ENCODE assay signal across 8 cellular contexts in the genomic region with DNA sequence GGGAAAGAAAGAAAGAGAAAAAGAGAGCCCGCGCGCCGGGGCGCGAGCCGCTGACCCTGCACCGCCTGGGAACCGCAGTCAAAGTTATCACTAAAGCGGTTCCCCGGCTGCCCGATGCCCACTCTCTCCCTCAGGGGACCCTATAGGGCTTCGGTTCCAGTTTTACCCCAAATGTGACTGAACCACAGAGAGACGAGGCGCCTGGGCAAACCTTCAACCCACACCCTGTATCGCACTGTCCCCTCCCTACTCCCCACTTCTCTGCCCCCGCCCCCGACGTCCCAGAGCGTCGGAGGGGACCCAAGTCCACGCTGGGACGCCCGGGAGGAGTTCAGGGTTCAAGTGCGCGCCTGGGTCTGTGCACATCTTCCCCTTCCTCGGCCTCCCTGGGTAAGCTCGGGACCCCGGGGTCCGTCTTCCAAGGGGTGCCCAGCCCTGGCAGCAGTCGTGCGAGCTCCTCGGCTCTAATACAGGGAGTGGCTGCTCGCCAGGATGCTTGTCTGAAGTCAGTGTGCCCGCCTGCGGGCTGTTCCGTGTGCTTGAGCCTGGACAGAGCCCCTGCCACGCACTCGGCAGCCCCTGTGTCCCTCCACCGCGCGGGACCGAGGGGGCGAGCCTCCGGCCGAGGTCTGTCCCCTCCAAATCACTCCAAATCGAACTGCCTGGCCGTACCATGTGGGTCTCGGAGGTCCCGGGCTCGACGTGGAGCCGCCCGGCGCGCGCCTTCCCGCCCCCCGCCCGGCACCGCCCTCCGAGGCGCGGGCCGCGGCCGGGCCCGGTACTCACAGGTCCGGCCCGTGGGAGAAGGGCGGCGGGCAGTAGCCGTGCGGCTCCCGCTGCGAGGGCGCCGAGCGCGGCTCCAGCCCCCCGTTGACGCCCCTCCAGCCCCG. TPM values are rescaled to one million over a fixed set of nuclear protein-coding genes. Genes with fewer than 3 reads are reported as not detected.
DNase-seq lines count a peak whose midpoint lies in the region; ATAC-seq, FAIRE-seq and TF ChIP-seq lines count a peak whose summit lies in the region.

No MANE protein-coding gene starts in this region.

- H3K79me2 ChIP-seq in fibroblast of lung (ENCODE audit: control insufficient read depth, insufficient read depth, low read length) = no peaks in the 10 kb centered on the region

- H3K36me3 Mint-ChIP-seq in neural crest cell (ENCODE audit: low read depth) = no peaks in the 10 kb centered on the region

- DNase-seq in Caki2 (ENCODE audit: low read depth) (peak; percentile 28), HTR-8/SVneo (ENCODE audit: insufficient read length, low spot score) (peak; percentile 30), fibroblast of lung (ENCODE audit: low read depth in 2 of 2) (peak; percentile 16 to 23), neural crest cell (ENCODE audit: low read depth, low spot score) (peak; percentile 5), cortex of kidney (lab: John Stamatoyannopoulos, UW) (no peak), mesenteric fat pad (ENCODE audit: low spot score) (no peak)
- DNase-seq in activated CD8-positive, alpha-beta memory T cell treated with anti-CD3 and anti-CD28 coated beads for 48 hours (ENCODE audit: low read depth in 2 of 3, low spot score in 2 of 3) = peak; percentile 0 to 15 (median 3)

- peaks cover 13% of the 10 kb centered on the region for H3K4me1 Mint-ChIP-seq in neural crest cell

- no peaks in the 10 kb centered on the region for H3K9me3 ChIP-seq in fibroblast of lung (ENCODE audit: control insufficient read depth, insufficient read depth, low read depth, low read length)

- peak overlapping the region; percentile 58 for H3K9ac ChIP-seq in fibroblast of lung (ENCODE audit: insufficient read depth, low read length)

- H3K9me3 Mint-ChIP-seq in neural crest cell = no peaks in the 10 kb centered on the region

- no peak overlapping the region for H3K27ac Mint-ChIP-seq in neural crest cell (ENCODE audit: unreplicated experiment)

- peak overlapping the region; percentile 86 for H2AFZ ChIP-seq in fibroblast of lung (ENCODE audit: low read length)

- H3K4me1 ChIP-seq in fibroblast of lung (ENCODE audit: control insufficient read depth, extremely low read depth, insufficient read depth, low read length) = no peaks in the 10 kb centered on the region

- peaks cover 73% of the 10 kb centered on the region for H3K27me3 Mint-ChIP-seq in neural crest cell (ENCODE audit: low read depth)

- peak overlapping the region; percentile 93 for H3K4me2 ChIP-seq in fibroblast of lung (ENCODE audit: extremely low read depth, insufficient read depth, low read length)

- in situ Hi-C loops in Caki2 (cut with HindIII; ENCODE audit: low pct_unique_long_range_greater_than_20kb, low sequenced_read_pairs) = no loop called here

- TF ChIP-seq CTCF in fibroblast of lung (conservative IDR thresholded peaks at IDR 0.05 in 1 of 2, IDR thresholded peaks at IDR 0.05 in 1 of 2; ENCODE audit: low read depth in 1 of 2, low read length in 2 of 2) = no peak
- no peak for TF ChIP-seq CTCF in neural crest cell (conservative IDR thresholded peaks at IDR 0.05)

- peaks cover 3% of the 10 kb centered on the region for H3K27me3 ChIP-seq in fibroblast of lung (ENCODE audit: control insufficient read depth, insufficient read depth, low read length)

- H3K4me3 Mint-ChIP-seq in neural crest cell = peak overlapping the region; percentile 87

- peak; percentile 25 for ATAC-seq in GM21447 (IDR thresholded peaks at IDR 0.05; ENCODE audit: unreplicated experiment)

- no peaks in the 10 kb centered on the region for H4K20me1 ChIP-seq in fibroblast of lung (ENCODE audit: control insufficient read depth, extremely low read depth, insufficient read depth, low read length)

- no peak overlapping the region for H3K27ac ChIP-seq in fibroblast of lung (ENCODE audit: insufficient read depth, low read length)

- FAIRE-seq in HTR-8/SVneo (lab: Jason Lieb, UNC) = peak; percentile 68

- peak overlapping the region; percentile 59 to 85 (median 76) for H3K4me3 ChIP-seq in fibroblast of lung (replicated peaks in 1 of 4; ENCODE audit: control extremely low read depth in 1 of 4, insufficient read depth in 1 of 4, low read depth in 3 of 4, low read length in 4 of 4)

- H3K36me3 ChIP-seq in fibroblast of lung (ENCODE audit: control insufficient read depth, insufficient read depth, low read length) = no peaks in the 10 kb centered on the region

RNA-seq across cellular contexts. Expression of a gene that starts 0.9 kb away (rescaled TPM):
- 0.98 TPM in 1 of 2 replicates, not detected in the other for total RNA-seq in Caki2 (2014; rRNA removed; shearing (Covaris generic); ENCODE audit: low replicate concordance)
- total RNA-seq in fibroblast of lung = 1.0 and 1.2 TPM in 2 replicates
- 0.52 and 2.3 TPM in 2 replicates for polyA plus RNA-seq in fibroblast of lung
- polyA plus RNA-seq in fibroblast of lung (2012) = 0.22 and 1.2 TPM in 2 replicates
- polyA minus RNA-seq in fibroblast of lung (ENCODE audit: low replicate concordance) = 0.31 and 1.1 TPM in 2 replicates
- total RNA-seq in neural crest cell = 0.82 TPM in 2 replicates
- 0.48 TPM for total RNA-seq in mesenteric fat pad

Comparison
In these comparisons a context has a peak if more than half of its experiments do, and no peak if none do; other contexts are left out.
1. DNase-seq: peak in Caki2 (single experiment), HTR-8/SVneo (single experiment), activated CD8-positive, alpha-beta memory T cell treated with anti-CD3 and anti-CD28 coated beads for 48 hours (3 of 3), fibroblast of lung (2 of 2) and neural crest cell (single experiment); none in cortex of kidney (single experiment) and mesenteric fat pad (single experiment).